In genomic region chr11:33135216-33135615, GRCh38 we compare ENCODE assay signal across 14 cellular contexts. TPM values are rescaled to one million over a fixed set of nuclear protein-coding genes. Genes with fewer than 3 reads are reported as not detected.
DNase-seq lines count a peak whose midpoint lies in the region; ATAC-seq and TF ChIP-seq lines count a peak whose summit lies in the region.
"Had no signal": no experiment of that assay in that cellular context is flagged by ENCODE, and none has a peak within 500 bp of the region (broad histone marks: within the 10 kb centered on the region; RNA-seq: fewer than 3 reads in every experiment).

No MANE protein-coding gene starts in this region.

- peak; percentile 86 for DNase-seq in EH (ENCODE audit: low read depth)
- peak; percentile 21 for DNase-seq in SK-N-DZ (ENCODE audit: low spot score)
- peak; percentile 81 to 91 for DNase-seq in fibroblast of lung (ENCODE audit: low read depth in 2 of 2)
- DNase-seq in NCI-H1930 (lab: John Stamatoyannopoulos, UW), result no peak
- DNase-seq in COLO829 (ENCODE audit: low spot score), result no peak
- DNase-seq in NCI-H2107 (lab: John Stamatoyannopoulos, UW), result no peak
- DNase-seq: activated CD4-positive, alpha-beta T cell treated with anti-CD3 and anti-CD28 coated beads, Interleukin-2, amount 50 U/mL, for 1 hour; caudate nucleus; COR-L47; MV-4-11; NCI-H2227 treated with DMSO at 0.1 percent for 48 hours; T-cell had no signal

- no peaks in the 10 kb centered on the region for H4K20me1 ChIP-seq in fibroblast of lung (ENCODE audit: control insufficient read depth, extremely low read depth, insufficient read depth, low read length)

- H3K9me3 ChIP-seq in fibroblast of lung (ENCODE audit: control insufficient read depth, insufficient read depth, low read depth, low read length), result no peaks in the 10 kb centered on the region
- no peaks in the 10 kb centered on the region for H3K9me3 ChIP-seq in neutrophil

- TF ChIP-seq CTCF in fibroblast of lung (conservative IDR thresholded peaks at IDR 0.05 in 1 of 2, IDR thresholded peaks at IDR 0.05 in 1 of 2; ENCODE audit: low read depth in 1 of 2, low read length in 2 of 2), result no peak
- TF ChIP-seq CTCF in neutrophil (IDR thresholded peaks at IDR 0.05), result no peak

- H3K4me1 ChIP-seq in fibroblast of lung (ENCODE audit: control insufficient read depth, extremely low read depth, insufficient read depth, low read length) (peaks cover 13% of the 10 kb centered on the region), neutrophil (ENCODE audit: control insufficient read depth in 1 of 2, insufficient read depth in 1 of 2, low read depth in 1 of 2, low read length in 1 of 2) (peaks cover 25 to 32% of the 10 kb centered on the region in 2 experiments)

- H3K27me3 ChIP-seq in fibroblast of lung (ENCODE audit: control insufficient read depth, insufficient read depth, low read length) (no peaks in the 10 kb centered on the region), neutrophil (no peaks in the 10 kb centered on the region)

- H3K9ac ChIP-seq in fibroblast of lung (ENCODE audit: insufficient read depth, low read length), result no peak overlapping the region

- H3K4me2 ChIP-seq in fibroblast of lung (ENCODE audit: extremely low read depth, insufficient read depth, low read length), result peak overlapping the region; percentile 23

- peaks cover 1% of the 10 kb centered on the region for H3K36me3 ChIP-seq in fibroblast of lung (ENCODE audit: control insufficient read depth, insufficient read depth, low read length)
- no peaks in the 10 kb centered on the region for H3K36me3 ChIP-seq in neutrophil

- H2AFZ ChIP-seq in fibroblast of lung (ENCODE audit: low read length), result no peak overlapping the region

- H3K4me3 ChIP-seq in fibroblast of lung (replicated peaks in 1 of 4; ENCODE audit: control extremely low read depth in 1 of 4, insufficient read depth in 1 of 4, low read depth in 3 of 4, low read length in 4 of 4) (no peak overlapping the region), neutrophil (ENCODE audit: low read depth in 1 of 2, low read length in 1 of 2) (no peak overlapping the region)

- no peak for ATAC-seq in HG03565 (IDR thresholded peaks at IDR 0.05; ENCODE audit: unreplicated experiment)
- ATAC-seq: T-cell had no signal

- H3K79me2 ChIP-seq in fibroblast of lung (ENCODE audit: control insufficient read depth, insufficient read depth, low read length), result peaks cover 3% of the 10 kb centered on the region

- no peak overlapping the region for H3K27ac ChIP-seq in fibroblast of lung (ENCODE audit: insufficient read depth, low read length)
- peak overlapping the region; percentile 83 for H3K27ac ChIP-seq in neutrophil

RNA-seq across cellular contexts. Expression of gene CSTF3, which starts 26.1 kb away (rescaled TPM):
- 35.6 and 39.5 TPM in 2 replicates for polyA plus RNA-seq in SK-N-DZ (2014; cell fraction: cytosol; rRNA removed)
- 66.0 and 137 TPM in 2 replicates for polyA plus RNA-seq in SK-N-DZ (2014; cell fraction: nucleus; rRNA removed)
- 26.3 and 32.4 TPM in 2 replicates for total RNA-seq in fibroblast of lung
- polyA plus RNA-seq in fibroblast of lung, result 27.4 and 34.0 TPM in 2 replicates
- 28.2 and 34.2 TPM in 2 replicates for polyA plus RNA-seq in fibroblast of lung (2012)
- polyA minus RNA-seq in fibroblast of lung (ENCODE audit: low replicate concordance), result 2.6 and 2.9 TPM in 2 replicates

Comparison
In these comparisons a context has a peak if more than half of its experiments do, and no peak if none do; other contexts are left out.
1. DNase-seq: peak in EH (single experiment), SK-N-DZ (single experiment) and fibroblast of lung (2 of 2); none in NCI-H1930 (0 of 2), COLO829 (single experiment) and NCI-H2107 (single experiment).